ENCODE assay signal across 27 cellular contexts in genomic region chr2:216884347-216884746, GRCh38. TPM values are rescaled to one million over a fixed set of nuclear protein-coding genes. Genes with fewer than 3 reads are reported as not detected.
"Had no signal": no experiment of that assay in that cellular context is flagged by ENCODE, and none has a peak within 500 bp of the region (broad histone marks: within the 10 kb centered on the region; RNA-seq: fewer than 3 reads in every experiment).

No MANE protein-coding gene starts in this region.

- DNase-seq: activated B cell treated with CpG ODN at 0.5 μM for 24 hours; activated CD4-positive, alpha-beta T cell treated with anti-CD3 and anti-CD28 coated beads for 4 hours; activated CD4-positive, alpha-beta T cell treated with anti-CD3 and anti-CD28 coated beads, Interleukin-2, amount 50 U/mL, for 48 hours; activated effector memory CD4-positive, alpha-beta T cell treated with anti-CD3 and anti-CD28 coated beads, Interleukin-2, amount 50 U/mL, for 16 hours; activated naive CD4-positive, alpha-beta T cell treated with anti-CD3 and anti-CD28 coated beads, Interleukin-2, amount 10 ng/mL, durations not matched to agents 7 days and 5 days; anterior cingulate cortex; colonic mucosa; mammary epithelial cell; naive thymus-derived CD8-positive, alpha-beta T cell; ovary; sigmoid colon; stimulated activated CD4-positive, alpha-beta T cell treated with anti-CD3 and anti-CD28 coated beads, Interleukin-2, amount 100 ng/mL, for 48 hours; stimulated activated CD8-positive, alpha-beta memory T cell treated with anti-CD3 and anti-CD28 coated beads, Interleukin-4, amount 100 ng/mL, for 48 hours; stimulated activated naive B cell treated with anti-CD40 and anti-IgM and Interleukin-4, amounts not matched to agents 10 μg/mL and 1 μg/mL and 100 μg/mL, for 72 hours; SW 1271; T-helper 17 cell; trophoblast cell; uterus had no signal

- H3K27me3 Mint-ChIP-seq: activated B cell treated with CpG ODN at 0.5 μM for 24 hours had no signal

- H3K4me1 Mint-ChIP-seq: activated B cell treated with CpG ODN at 0.5 μM for 24 hours; central memory CD8-positive, alpha-beta T cell; stimulated activated naive B cell treated with anti-CD40 and anti-IgM and Interleukin-4, amounts not matched to agents 10 μg/mL and 1 μg/mL and 100 μg/mL, for 72 hours; T-helper 17 cell had no signal

- H3K9me3 ChIP-seq: colonic mucosa, left lung, ovary, prostate gland, sigmoid colon, uterus had no signal

- H3K36me3 ChIP-seq: colonic mucosa, left lung, ovary, prostate gland, sigmoid colon, uterus had no signal

- H3K4me3 ChIP-seq: colonic mucosa, left lung, ovary, prostate gland, sigmoid colon, uterus had no signal

- H3K36me3 Mint-ChIP-seq: brain; mesothelial cell of epicardium; naive thymus-derived CD8-positive, alpha-beta T cell; stimulated activated naive B cell treated with anti-CD40 and anti-IgM and Interleukin-4, amounts not matched to agents 10 μg/mL and 1 μg/mL and 100 μg/mL, for 72 hours had no signal

- ATAC-seq: left lung; naive thymus-derived CD8-positive, alpha-beta T cell; stimulated activated naive B cell treated with anti-CD40 and anti-IgM and Interleukin-4, amounts not matched to agents 10 μg/mL and 1 μg/mL and 100 μg/mL, for 72 hours; T-helper 17 cell had no signal

- H3K4me1 ChIP-seq: colonic mucosa, left lung, prostate gland, uterus had no signal

- H3K27ac ChIP-seq: colonic mucosa, left lung, ovary, prostate gland, uterus had no signal

- H3K9me3 Mint-ChIP-seq: activated B cell treated with CpG ODN at 0.5 μM for 24 hours; central memory CD8-positive, alpha-beta T cell; mesothelial cell of epicardium; naive thymus-derived CD8-positive, alpha-beta T cell had no signal

- H3K27ac Mint-ChIP-seq: activated B cell treated with CpG ODN at 0.5 μM for 24 hours; mesothelial cell of epicardium; stimulated activated naive B cell treated with anti-CD40 and anti-IgM and Interleukin-4, amounts not matched to agents 10 μg/mL and 1 μg/mL and 100 μg/mL, for 72 hours; T-helper 17 cell had no signal

- H3K27me3 ChIP-seq: colonic mucosa, left lung, ovary, sigmoid colon, uterus had no signal

- H3K4me3 Mint-ChIP-seq: activated B cell treated with CpG ODN at 0.5 μM for 24 hours; activated naive CD4-positive, alpha-beta T cell treated with anti-CD3 and anti-CD28 coated beads, Interleukin-2, amount 10 ng/mL, durations not matched to agents 7 days and 5 days; brain; central memory CD8-positive, alpha-beta T cell; mesothelial cell of epicardium; naive thymus-derived CD8-positive, alpha-beta T cell; stimulated activated naive B cell treated with anti-CD40 and anti-IgM and Interleukin-4, amounts not matched to agents 10 μg/mL and 1 μg/mL and 100 μg/mL, for 72 hours; T-helper 17 cell had no signal

RNA-seq across cellular contexts. Expression of gene TNP1, which starts 24.5 kb away (rescaled TPM):
- total RNA-seq: activated B cell treated with CpG ODN at 0.5 μM for 24 hours; colonic mucosa; fibroblast of villous mesenchyme; glomerular endothelial cell; kidney; left lung; mammary epithelial cell; mesothelial cell of epicardium; naive thymus-derived CD8-positive, alpha-beta T cell; ovary; sigmoid colon; T-helper 17 cell; temporal lobe; uterus had no signal
- polyA plus RNA-seq: mammary epithelial cell; naive thymus-derived CD8-positive, alpha-beta T cell; ovary; sigmoid colon had no signal
